12 cellular contexts compared by ENCODE assay signal in the genomic region with DNA sequence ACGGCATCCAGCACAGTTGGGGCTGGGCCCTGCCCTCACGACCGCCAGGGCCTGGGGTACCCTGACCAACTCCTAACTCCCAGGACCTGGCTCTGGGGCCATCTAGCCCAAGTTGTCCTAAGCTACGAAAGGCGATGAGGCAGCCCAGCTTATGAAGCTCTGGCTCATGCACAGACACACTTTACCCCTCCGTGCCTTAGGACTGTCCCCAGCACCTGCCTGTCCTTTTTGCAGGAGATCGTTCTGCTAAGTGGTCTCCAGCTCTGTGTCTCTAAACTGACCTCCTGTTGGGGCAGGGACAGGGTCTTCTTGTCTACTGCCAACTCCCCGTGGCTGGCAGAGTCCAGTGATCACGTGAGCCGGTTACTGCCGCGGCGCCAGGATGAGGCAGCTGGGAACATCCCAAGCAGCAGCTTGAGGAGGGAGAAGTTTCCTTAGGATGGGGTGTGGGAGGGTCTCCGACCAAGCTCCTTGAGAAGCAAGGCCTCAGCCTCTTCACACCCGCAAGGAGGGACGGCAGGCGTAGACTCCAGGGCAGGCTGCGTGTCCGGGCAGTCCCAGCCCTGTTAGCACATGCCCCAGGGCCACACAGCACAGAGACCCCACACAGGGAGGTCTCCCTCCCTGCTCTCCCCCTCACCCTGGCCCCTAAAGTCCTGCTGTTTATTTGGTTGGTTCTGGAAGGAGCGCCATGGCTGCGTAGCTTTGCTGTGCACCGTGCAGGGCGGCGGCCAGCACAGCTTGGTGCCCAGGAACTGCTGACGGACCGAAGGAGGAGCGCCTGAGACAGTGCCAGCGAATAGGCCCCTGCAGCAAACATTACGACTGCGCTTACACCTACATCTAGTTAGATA. TPM values are rescaled to one million over a fixed set of nuclear protein-coding genes. Genes with fewer than 3 reads are reported as not detected.
DNase-seq lines count a peak whose midpoint lies in the region; ATAC-seq and TF ChIP-seq lines count a peak whose summit lies in the region.
"Had no signal": no experiment of that assay in that cellular context is flagged by ENCODE, and none has a peak within 500 bp of the region (broad histone marks: within the 10 kb centered on the region; RNA-seq: fewer than 3 reads in every experiment).

No MANE protein-coding gene starts in this region.

- peaks cover 0 to 5% (median 0%) of the 10 kb centered on the region in 4 donors for H3K4me1 ChIP-seq in transverse colon

- no peaks in the 10 kb centered on the region for H3K9me3 Mint-ChIP-seq in activated naive CD8-positive, alpha-beta T cell treated with anti-CD3 and anti-CD28 coated beads, Interleukin-2, amount 50 U/mL, for 24 hours
- H3K9me3 Mint-ChIP-seq in mesothelial cell of epicardium: no peaks in the 10 kb centered on the region

- H3K4me1 Mint-ChIP-seq in activated naive CD8-positive, alpha-beta T cell treated with anti-CD3 and anti-CD28 coated beads, Interleukin-2, amount 50 U/mL, for 24 hours: peaks cover 3% of the 10 kb centered on the region
- peaks cover 7% of the 10 kb centered on the region for H3K4me1 Mint-ChIP-seq in mesothelial cell of epicardium

- no peak overlapping the region for H3K27ac ChIP-seq in transverse colon
- H3K27ac ChIP-seq: gastrocnemius medialis had no signal

- no peaks in the 10 kb centered on the region for H3K9me3 ChIP-seq in transverse colon
- H3K9me3 ChIP-seq: gastrocnemius medialis had no signal

- no peak for TF ChIP-seq POLR2A in transverse colon (IDR thresholded peaks at IDR 0.05)

- no peaks in the 10 kb centered on the region for H3K27me3 Mint-ChIP-seq in activated naive CD8-positive, alpha-beta T cell treated with anti-CD3 and anti-CD28 coated beads, Interleukin-2, amount 50 U/mL, for 24 hours
- no peaks in the 10 kb centered on the region for H3K27me3 Mint-ChIP-seq in mesothelial cell of epicardium (ENCODE audit: low read depth)

- peak; percentile 0 for DNase-seq in activated naive CD4-positive, alpha-beta T cell treated with Interleukin-2 at 50 U/mL for 16 hours
- no peak for DNase-seq in activated naive CD4-positive, alpha-beta T cell treated with anti-CD3 and anti-CD28 coated beads, Interleukin-2, amount 50 U/mL, for 16 hours
- peak; percentile 1 for DNase-seq in activated naive CD8-positive, alpha-beta T cell treated with anti-CD3 and anti-CD28 coated beads, Interleukin-2, amount 50 U/mL, for 24 hours
- peak; percentile 14 to 37 for DNase-seq in mesothelial cell of epicardium (ENCODE audit: low spot score in 2 of 2, unreplicated experiment in 2 of 2)
- DNase-seq in transverse colon: peak; percentile 7
- no peak for DNase-seq in KBM-7
- no peak for DNase-seq in NCI-H2171 (lab: John Stamatoyannopoulos, UW)
- DNase-seq: GOT3, NCI-H345 had no signal

- no peak overlapping the region for H3K4me3 ChIP-seq in transverse colon
- H3K4me3 ChIP-seq: gastrocnemius medialis had no signal

- in situ Hi-C loops in transverse colon (cut with MboI; ENCODE audit: low pct_ligation_motif_present in 1 of 4, low pct_unique_long_range_greater_than_20kb in 1 of 4, low sequenced_read_pairs in 3 of 4) (no loop called here), KBM-7 (cut with MboI; ENCODE audit: low pct_unique_long_range_greater_than_20kb, low sequenced_read_pairs) (no loop called here)

- no peaks in the 10 kb centered on the region for H3K27me3 ChIP-seq in transverse colon
- H3K27me3 ChIP-seq: gastrocnemius medialis had no signal

- TF ChIP-seq CTCF in mesothelial cell of epicardium (IDR thresholded peaks at IDR 0.05; ENCODE audit: unreplicated experiment): no peak
- TF ChIP-seq CTCF in transverse colon (IDR thresholded peaks at IDR 0.05): no peak

- TF ChIP-seq EP300 in transverse colon (IDR thresholded peaks at IDR 0.05; ENCODE audit: low read depth): no peak

- H3K36me3 ChIP-seq in transverse colon: no peaks in the 10 kb centered on the region
- H3K36me3 ChIP-seq: gastrocnemius medialis had no signal

- no peak overlapping the region for H3K27ac Mint-ChIP-seq in activated naive CD8-positive, alpha-beta T cell treated with anti-CD3 and anti-CD28 coated beads, Interleukin-2, amount 50 U/mL, for 24 hours
- H3K27ac Mint-ChIP-seq in mesothelial cell of epicardium: no peak overlapping the region

- no peak for ATAC-seq in activated naive CD8-positive, alpha-beta T cell treated with anti-CD3 and anti-CD28 coated beads, Interleukin-2, amount 50 U/mL, for 24 hours
- no peak for ATAC-seq in HG03442 (IDR thresholded peaks at IDR 0.05; ENCODE audit: unreplicated experiment)
- ATAC-seq: gastrocnemius medialis, Panc1 had no signal

- H3K36me3 Mint-ChIP-seq in activated naive CD8-positive, alpha-beta T cell treated with anti-CD3 and anti-CD28 coated beads, Interleukin-2, amount 50 U/mL, for 24 hours (ENCODE audit: low read depth): no peaks in the 10 kb centered on the region
- no peaks in the 10 kb centered on the region for H3K36me3 Mint-ChIP-seq in mesothelial cell of epicardium

- H3K4me3 Mint-ChIP-seq in activated naive CD8-positive, alpha-beta T cell treated with anti-CD3 and anti-CD28 coated beads, Interleukin-2, amount 50 U/mL, for 24 hours: no peak overlapping the region
- no peak overlapping the region for H3K4me3 Mint-ChIP-seq in mesothelial cell of epicardium

- intact Hi-C loops in transverse colon (cut with DNase I; ENCODE audit: low total_unique reads): no loop called here

- WGBS in transverse colon (ENCODE audit: low coverage in 1 of 2), 2 donors: 79 to 82% methylated on average over 5 to 30 of the region's 30 CpGs

RNA-seq across cellular contexts. Expression of a gene that starts 16.4 kb away (rescaled TPM):
- 105 to 106 TPM (median 106 TPM) in 3 replicates for total RNA-seq in mesothelial cell of epicardium
- 100 to 1,000 TPM in 2 of 4 donors, 10 to 100 TPM in 2; 46.8 to 325 (median 112) TPM for total RNA-seq in transverse colon

Comparison
In these comparisons a context has a peak if more than half of its experiments do, and no peak if none do; other contexts are left out.
1. DNase-seq: peak in activated naive CD4-positive, alpha-beta T cell treated with Interleukin-2 at 50 U/mL for 16 hours (single experiment), activated naive CD8-positive, alpha-beta T cell treated with anti-CD3 and anti-CD28 coated beads, Interleukin-2, amount 50 U/mL, for 24 hours (single experiment), mesothelial cell of epicardium (2 of 2) and transverse colon (single experiment); none in activated naive CD4-positive, alpha-beta T cell treated with anti-CD3 and anti-CD28 coated beads, Interleukin-2, amount 50 U/mL, for 16 hours (single experiment), KBM-7 (single experiment) and NCI-H2171 (single experiment).